20 cellular contexts compared by ENCODE assay signal in genomic region chr14:40204441-40205175, GRCh38.
"Had no signal": no experiment of that assay in that cellular context is flagged by ENCODE, and none has a peak within 500 bp of the region (broad histone marks: within the 10 kb centered on the region; RNA-seq: fewer than 3 reads in every experiment).

No MANE protein-coding gene starts in this region.

- H3K4me3 ChIP-seq: adrenal gland, spleen had no signal

- H3K27me3 Mint-ChIP-seq: activated naive CD8-positive, alpha-beta T cell; activated T-cell treated with anti-CD3 and anti-CD28 coated beads, Interleukin-2, amount 50 U/mL, for 24 hours; activated T-helper 17 cell treated with anti-CD3 and anti-CD28 coated beads, Interleukin-2, amount 50 U/mL, for 72 hours; memory B cell; naive B cell; T-cell had no signal

- H3K4me1 ChIP-seq: adrenal gland, foreskin keratinocyte, spleen had no signal

- DNase-seq: activated CD4-positive, alpha-beta T cell treated with anti-CD3 and anti-CD28 coated beads, Interleukin-2, amount 50 U/mL, for 1 hour; activated CD4-positive, CD25-positive, alpha-beta regulatory T cell treated with anti-CD3 and anti-CD28 coated beads, Interleukin-2, amount 50 U/mL, for 72 hours; activated T-cell treated with anti-CD3 and anti-CD28 coated beads, Interleukin-2, amount 50 U/mL, for 24 hours; adrenal gland; central memory CD4-positive, alpha-beta T cell; dermis blood vessel endothelial cell; effector CD8-positive, alpha-beta T cell; foreskin keratinocyte; naive B cell; retina; spleen; stimulated activated CD4-positive, alpha-beta T cell treated with anti-CD3 and anti-CD28 coated beads, Interleukin-4, amount 100 ng/mL, for 1 hour; stimulated activated naive CD8-positive, alpha-beta T cell treated with anti-CD3 and anti-CD28 coated beads, Interleukin-15, Interleukin-2, amounts not matched to agents 100 U/mL and 50 U/mL, for 24 hours; T-cell had no signal

- H3K36me3 ChIP-seq: adrenal gland, spleen had no signal

- H3K36me3 Mint-ChIP-seq: memory B cell, T-cell had no signal

- H3K9me3 ChIP-seq: adrenal gland had no signal

- H3K27ac Mint-ChIP-seq: activated naive CD8-positive, alpha-beta T cell; activated T-cell treated with anti-CD3 and anti-CD28 coated beads, Interleukin-2, amount 50 U/mL, for 24 hours; activated T-helper 17 cell treated with anti-CD3 and anti-CD28 coated beads, Interleukin-2, amount 50 U/mL, for 72 hours; memory B cell; naive B cell; T-cell; T-helper 2 cell treated with Interferon-gamma antibody and Interleukin-4, amounts not matched to agents 5 μg/mL and 100 μg/mL, for 36 hours had no signal

- H3K27ac ChIP-seq: adrenal gland, foreskin keratinocyte, spleen, VCaP had no signal

- ATAC-seq: activated T-helper 17 cell treated with anti-CD3 and anti-CD28 coated beads, Interleukin-2, amount 50 U/mL, for 72 hours; foreskin keratinocyte; stimulated activated naive CD8-positive, alpha-beta T cell treated with anti-CD3 and anti-CD28 coated beads, Interleukin-15, Interleukin-2, amounts not matched to agents 100 U/mL and 50 U/mL, for 24 hours; T-cell had no signal

- H3K4me3 Mint-ChIP-seq: activated naive CD8-positive, alpha-beta T cell; activated T-cell treated with anti-CD3 and anti-CD28 coated beads, Interleukin-2, amount 50 U/mL, for 24 hours; activated T-helper 17 cell treated with anti-CD3 and anti-CD28 coated beads, Interleukin-2, amount 50 U/mL, for 72 hours; memory B cell; naive B cell; neural crest cell; T-cell; T-helper 2 cell treated with Interferon-gamma antibody and Interleukin-4, amounts not matched to agents 5 μg/mL and 100 μg/mL, for 36 hours had no signal

- H3K27me3 ChIP-seq: adrenal gland, foreskin keratinocyte, spleen had no signal

- H3K4me1 Mint-ChIP-seq: activated T-helper 17 cell treated with anti-CD3 and anti-CD28 coated beads, Interleukin-2, amount 50 U/mL, for 72 hours; memory B cell; naive B cell; neural crest cell; T-cell had no signal
